In the genomic region with DNA sequence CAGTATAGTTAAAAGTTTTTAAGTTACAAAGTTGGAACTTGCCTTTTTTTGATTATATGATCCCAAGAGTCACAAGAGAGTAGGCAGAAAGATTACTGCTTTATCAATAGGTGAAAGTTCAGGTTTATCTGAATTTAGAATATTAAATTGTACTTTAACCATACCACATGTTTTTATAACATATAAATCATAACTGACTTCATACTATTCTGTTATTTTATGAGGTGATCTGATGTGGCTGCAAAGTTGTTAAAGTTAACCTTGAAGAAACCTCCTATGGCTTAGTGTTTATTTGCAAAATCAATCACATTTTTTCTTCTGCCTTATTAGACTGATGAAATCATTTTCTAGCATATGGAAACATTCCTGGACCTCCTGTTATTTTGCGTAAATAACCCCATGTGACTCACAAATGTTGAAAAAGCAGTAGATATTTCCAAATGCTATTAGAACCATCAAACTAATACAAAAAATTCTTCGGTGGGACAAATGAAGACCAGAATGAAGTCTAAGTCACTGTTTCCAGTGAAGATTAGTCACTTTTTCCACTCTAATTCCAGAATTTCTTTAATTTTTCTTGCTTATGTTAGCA, we compare ENCODE assay signal across 1 cellular context.
TF ChIP-seq lines count a peak whose summit lies in the region.

No MANE protein-coding gene starts in this region.

TF ChIP-seq in SK-N-SH, 30 proteins besides CTCF, POLR2A, EP300 and RAD21 (continued from another document):
- TF ChIP-seq, protein P1, sequence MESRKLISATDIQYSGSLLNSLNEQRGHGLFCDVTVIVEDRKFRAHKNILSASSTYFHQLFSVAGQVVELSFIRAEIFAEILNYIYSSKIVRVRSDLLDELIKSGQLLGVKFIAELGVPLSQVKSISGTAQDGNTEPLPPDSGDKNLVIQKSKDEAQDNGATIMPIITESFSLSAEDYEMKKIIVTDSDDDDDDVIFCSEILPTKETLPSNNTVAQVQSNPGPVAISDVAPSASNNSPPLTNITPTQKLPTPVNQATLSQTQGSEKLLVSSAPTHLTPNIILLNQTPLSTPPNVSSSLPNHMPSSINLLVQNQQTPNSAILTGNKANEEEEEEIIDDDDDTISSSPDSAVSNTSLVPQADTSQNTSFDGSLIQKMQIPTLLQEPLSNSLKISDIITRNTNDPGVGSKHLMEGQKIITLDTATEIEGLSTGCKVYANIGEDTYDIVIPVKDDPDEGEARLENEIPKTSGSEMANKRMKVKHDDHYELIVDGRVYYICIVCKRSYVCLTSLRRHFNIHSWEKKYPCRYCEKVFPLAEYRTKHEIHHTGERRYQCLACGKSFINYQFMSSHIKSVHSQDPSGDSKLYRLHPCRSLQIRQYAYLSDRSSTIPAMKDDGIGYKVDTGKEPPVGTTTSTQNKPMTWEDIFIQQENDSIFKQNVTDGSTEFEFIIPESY (IDR thresholded peaks at IDR 0.05; ENCODE audit: borderline replicate concordance, low read depth) = no peak
- TF ChIP-seq CHD2 (IDR thresholded peaks at IDR 0.05; ENCODE audit: low read length, partially characterized antibody) (no peak), ELF1 (IDR thresholded peaks at IDR 0.05) (no peak), YY1 (IDR thresholded peaks at IDR 0.05; ENCODE audit: low read depth) (no peak), MEF2A (IDR thresholded peaks at IDR 0.05; ENCODE audit: borderline replicate concordance, low read depth) (no peak), GATA2 (CRISPR knock-in tag; IDR thresholded peaks at IDR 0.05) (no peak), GABPA (IDR thresholded peaks at IDR 0.05; ENCODE audit: low read depth) (no peak), FOSL2 (IDR thresholded peaks at IDR 0.05; ENCODE audit: borderline replicate concordance, low read depth) (no peak)
- TF ChIP-seq, protein P2, sequence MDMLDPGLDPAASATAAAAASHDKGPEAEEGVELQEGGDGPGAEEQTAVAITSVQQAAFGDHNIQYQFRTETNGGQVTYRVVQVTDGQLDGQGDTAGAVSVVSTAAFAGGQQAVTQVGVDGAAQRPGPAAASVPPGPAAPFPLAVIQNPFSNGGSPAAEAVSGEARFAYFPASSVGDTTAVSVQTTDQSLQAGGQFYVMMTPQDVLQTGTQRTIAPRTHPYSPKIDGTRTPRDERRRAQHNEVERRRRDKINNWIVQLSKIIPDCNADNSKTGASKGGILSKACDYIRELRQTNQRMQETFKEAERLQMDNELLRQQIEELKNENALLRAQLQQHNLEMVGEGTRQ (IDR thresholded peaks at IDR 0.05; ENCODE audit: borderline replicate concordance, low read depth, low read length) = no peak
- TF ChIP-seq, protein P3, sequence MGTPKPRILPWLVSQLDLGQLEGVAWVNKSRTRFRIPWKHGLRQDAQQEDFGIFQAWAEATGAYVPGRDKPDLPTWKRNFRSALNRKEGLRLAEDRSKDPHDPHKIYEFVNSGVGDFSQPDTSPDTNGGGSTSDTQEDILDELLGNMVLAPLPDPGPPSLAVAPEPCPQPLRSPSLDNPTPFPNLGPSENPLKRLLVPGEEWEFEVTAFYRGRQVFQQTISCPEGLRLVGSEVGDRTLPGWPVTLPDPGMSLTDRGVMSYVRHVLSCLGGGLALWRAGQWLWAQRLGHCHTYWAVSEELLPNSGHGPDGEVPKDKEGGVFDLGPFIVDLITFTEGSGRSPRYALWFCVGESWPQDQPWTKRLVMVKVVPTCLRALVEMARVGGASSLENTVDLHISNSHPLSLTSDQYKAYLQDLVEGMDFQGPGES (IDR thresholded peaks at IDR 0.05; ENCODE audit: low read depth, low read length) = no peak
- TF ChIP-seq, protein P4, sequence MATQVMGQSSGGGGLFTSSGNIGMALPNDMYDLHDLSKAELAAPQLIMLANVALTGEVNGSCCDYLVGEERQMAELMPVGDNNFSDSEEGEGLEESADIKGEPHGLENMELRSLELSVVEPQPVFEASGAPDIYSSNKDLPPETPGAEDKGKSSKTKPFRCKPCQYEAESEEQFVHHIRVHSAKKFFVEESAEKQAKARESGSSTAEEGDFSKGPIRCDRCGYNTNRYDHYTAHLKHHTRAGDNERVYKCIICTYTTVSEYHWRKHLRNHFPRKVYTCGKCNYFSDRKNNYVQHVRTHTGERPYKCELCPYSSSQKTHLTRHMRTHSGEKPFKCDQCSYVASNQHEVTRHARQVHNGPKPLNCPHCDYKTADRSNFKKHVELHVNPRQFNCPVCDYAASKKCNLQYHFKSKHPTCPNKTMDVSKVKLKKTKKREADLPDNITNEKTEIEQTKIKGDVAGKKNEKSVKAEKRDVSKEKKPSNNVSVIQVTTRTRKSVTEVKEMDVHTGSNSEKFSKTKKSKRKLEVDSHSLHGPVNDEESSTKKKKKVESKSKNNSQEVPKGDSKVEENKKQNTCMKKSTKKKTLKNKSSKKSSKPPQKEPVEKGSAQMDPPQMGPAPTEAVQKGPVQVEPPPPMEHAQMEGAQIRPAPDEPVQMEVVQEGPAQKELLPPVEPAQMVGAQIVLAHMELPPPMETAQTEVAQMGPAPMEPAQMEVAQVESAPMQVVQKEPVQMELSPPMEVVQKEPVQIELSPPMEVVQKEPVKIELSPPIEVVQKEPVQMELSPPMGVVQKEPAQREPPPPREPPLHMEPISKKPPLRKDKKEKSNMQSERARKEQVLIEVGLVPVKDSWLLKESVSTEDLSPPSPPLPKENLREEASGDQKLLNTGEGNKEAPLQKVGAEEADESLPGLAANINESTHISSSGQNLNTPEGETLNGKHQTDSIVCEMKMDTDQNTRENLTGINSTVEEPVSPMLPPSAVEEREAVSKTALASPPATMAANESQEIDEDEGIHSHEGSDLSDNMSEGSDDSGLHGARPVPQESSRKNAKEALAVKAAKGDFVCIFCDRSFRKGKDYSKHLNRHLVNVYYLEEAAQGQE (IDR thresholded peaks at IDR 0.05; ENCODE audit: low read depth, low read length) = no peak
